In the genomic region with DNA sequence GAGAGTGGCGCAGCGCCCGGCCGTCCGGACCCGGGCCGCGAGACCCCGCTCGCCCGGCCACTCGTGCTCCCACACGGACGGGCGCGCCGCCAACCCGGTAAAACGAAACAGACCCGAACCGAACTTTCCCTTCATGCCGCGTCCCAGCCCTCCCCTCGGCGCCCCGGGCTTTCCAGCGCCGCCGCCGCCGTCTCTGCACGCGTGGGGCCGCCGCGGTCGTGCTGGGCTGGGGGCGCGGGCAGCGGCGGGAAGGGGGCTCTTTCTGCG, we compare ENCODE assay signal across 9 cellular contexts. TPM values are rescaled to one million over a fixed set of nuclear protein-coding genes. Genes with fewer than 3 reads are reported as not detected.
DNase-seq lines count a peak whose midpoint lies in the region; ATAC-seq and TF ChIP-seq lines count a peak whose summit lies in the region.
"Had no signal": no experiment of that assay in that cellular context is flagged by ENCODE, and none has a peak within 500 bp of the region (broad histone marks: within the 10 kb centered on the region; RNA-seq: fewer than 3 reads in every experiment).

No MANE protein-coding gene starts in this region.

- no peak overlapping the region for H3K4me3 Mint-ChIP-seq in T-helper 2 cell treated with Interferon-gamma antibody and Interleukin-4, amounts not matched to agents 5 μg/mL and 100 μg/mL, for 36 hours
- no peak overlapping the region for H3K4me3 Mint-ChIP-seq in T-cell

- H3K4me1 ChIP-seq in iPS-15b (ENCODE audit: control insufficient read depth, insufficient read depth, low read length) (peaks cover 7% of the 10 kb centered on the region), stomach (peaks cover 20 to 46% (median 32%) of the 10 kb centered on the region in 4 donors)

- no peaks in the 10 kb centered on the region for H3K36me3 Mint-ChIP-seq in T-helper 2 cell treated with Interferon-gamma antibody and Interleukin-4, amounts not matched to agents 5 μg/mL and 100 μg/mL, for 36 hours (ENCODE audit: low read depth)
- no peaks in the 10 kb centered on the region for H3K36me3 Mint-ChIP-seq in T-cell

- intact Hi-C loops in stomach (cut with DNase I; ENCODE audit: low total_unique reads) = no loop called here

- H3K4me1 Mint-ChIP-seq in T-helper 2 cell treated with Interferon-gamma antibody and Interleukin-4, amounts not matched to agents 5 μg/mL and 100 μg/mL, for 36 hours (ENCODE audit: low read depth) = peaks cover 11% of the 10 kb centered on the region
- peaks cover 6 to 9% (median 8%) of the 10 kb centered on the region in 3 donors for H3K4me1 Mint-ChIP-seq in T-cell

- H3K36me3 ChIP-seq in iPS-15b (ENCODE audit: control insufficient read depth, insufficient read depth, low read length) (no peaks in the 10 kb centered on the region), stomach (no peaks in the 10 kb centered on the region)

- H3K27me3 Mint-ChIP-seq in T-helper 2 cell treated with Interferon-gamma antibody and Interleukin-4, amounts not matched to agents 5 μg/mL and 100 μg/mL, for 36 hours (ENCODE audit: low read depth) = peaks cover 21% of the 10 kb centered on the region
- H3K27me3 Mint-ChIP-seq in T-cell = peaks cover 14 to 39% of the 10 kb centered on the region in 2 donors

- H3K4me3 ChIP-seq in iPS-15b (ENCODE audit: low read depth, low read length) (peak overlapping the region; percentile 84), stomach (peak overlapping the region; percentile 79 to 97 (median 90))

- H3K27ac ChIP-seq in stomach = peak overlapping the region; percentile 97 to 99 (median 99)

- ATAC-seq in T-cell (replicated peaks in 1 of 4) (peak in 3 of 4 experiments; percentile 12 to 50 (median 32)), HG02981 (IDR thresholded peaks at IDR 0.05; ENCODE audit: unreplicated experiment) (no peak)

- CTCF ChIA-PET in T-cell (lab: Charles Lee) = no interaction called here

- TF ChIP-seq POLR2A in stomach (IDR thresholded peaks at IDR 0.05) = no peak

- H3K9me3 ChIP-seq in iPS-15b (ENCODE audit: control insufficient read depth, insufficient read depth, low read length) = no peaks in the 10 kb centered on the region
- H3K9me3 ChIP-seq in stomach = no peaks in the 10 kb centered on the region

- POLR2A ChIA-PET in T-cell (lab: Charles Lee) = no interaction called here

- H3K27ac Mint-ChIP-seq in T-helper 2 cell treated with Interferon-gamma antibody and Interleukin-4, amounts not matched to agents 5 μg/mL and 100 μg/mL, for 36 hours = no peak overlapping the region
- H3K27ac Mint-ChIP-seq in T-cell = no peak overlapping the region

- WGBS in stomach, 5 donors = 0 to 1% (median 0%) methylated on average over 39 to 42 of the region's 42 CpGs; no CpG with 5 or more reads in 2 of the 5 donors

- H3K9me3 Mint-ChIP-seq in T-helper 2 cell treated with Interferon-gamma antibody and Interleukin-4, amounts not matched to agents 5 μg/mL and 100 μg/mL, for 36 hours = no peaks in the 10 kb centered on the region
- no peaks in the 10 kb centered on the region for H3K9me3 Mint-ChIP-seq in T-cell
- H3K9me3 Mint-ChIP-seq: natural killer cell treated with Interleukin-12 subunit alpha and Interleukin-12 subunit beta and Interleukin-15 and Interleukin-18, amount 100 ng/mL, for 72 hours had no signal

- DNase-seq in T-helper 2 cell treated with Interferon-gamma antibody and Interleukin-4, amounts not matched to agents 5 μg/mL and 100 μg/mL, for 36 hours (ENCODE audit: low spot score) = peak; percentile 13
- DNase-seq in T-helper 2 cell (no peak), T-cell (peak in 8 of 34 experiments; percentile 1 to 42 (median 8)), stomach (no peak), DMS 273 treated with DMSO at 0.1 percent for 48 hours (lab: John Stamatoyannopoulos, UW) (no peak), anterior cingulate cortex (lab: John Stamatoyannopoulos, UW) (no peak)

- H3K27me3 ChIP-seq in iPS-15b (ENCODE audit: control insufficient read depth, insufficient read depth, low read length) (peaks cover 10% of the 10 kb centered on the region), stomach (no peaks in the 10 kb centered on the region)

- TF ChIP-seq CTCF in stomach (IDR thresholded peaks at IDR 0.05) = no peak

- peak overlapping the region; percentile 91 for H3K9ac ChIP-seq in iPS-15b (ENCODE audit: low read depth, low read length)

- TF ChIP-seq EP300 in stomach (IDR thresholded peaks at IDR 0.05) = no peak

RNA-seq across cellular contexts. Expression of a gene that starts 0.2 kb away (rescaled TPM):
- total RNA-seq in T-cell (1 to 10 TPM; 1.0 to 8.7 (median 1.5) TPM), stomach (10 to 100 TPM in 4 of 5 donors, 1 to 10 TPM in 1; 9.3 to 50.5 (median 21.0) TPM)
- polyA plus RNA-seq in stomach = 10 to 100 TPM in 1 of 3 donors, 1 to 10 TPM in 2; 3.6 to 10.8 (median 7.4) TPM
